1 cellular context compared by ENCODE assay signal in the genomic region with DNA sequence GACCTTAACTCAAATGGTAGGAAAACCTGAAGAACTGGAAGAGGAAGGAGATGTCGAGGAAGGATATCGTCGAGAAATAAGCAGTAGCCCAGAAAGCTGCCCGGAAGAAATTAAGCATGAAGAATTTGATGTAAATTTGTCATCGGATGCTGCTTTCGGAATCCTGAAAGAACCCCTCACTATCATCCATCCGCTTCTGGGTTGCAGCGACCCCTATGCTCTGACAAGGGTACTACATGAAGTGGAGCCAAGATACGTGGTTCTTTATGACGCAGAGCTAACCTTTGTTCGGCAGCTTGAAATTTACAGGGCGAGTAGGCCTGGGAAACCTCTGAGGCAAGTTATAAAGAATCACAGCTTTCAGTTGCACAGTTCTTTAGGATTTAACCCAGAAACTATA.
A peak's percentile ranks its signal among the peaks of the same experiment; 100 is the strongest.
TF ChIP-seq lines count a peak whose summit lies in the region.

No MANE protein-coding gene starts in this region.

TF ChIP-seq in H1, 55 proteins besides CTCF, POLR2A, EP300 and RAD21:
- TF ChIP-seq SIN3A (conservative IDR thresholded peaks at IDR 0.05 in 1 of 2, IDR thresholded peaks at IDR 0.05 in 1 of 2; ENCODE audit: low read depth in 1 of 2, low read length in 2 of 2) (no peak), CREB1 (IDR thresholded peaks at IDR 0.05) (peak; percentile 52), NANOG (IDR thresholded peaks at IDR 0.05; ENCODE audit: insufficient read depth, low read depth, low read length, poor library complexity, severe bottlenecking) (no peak), SAP30 (IDR thresholded peaks at IDR 0.05; ENCODE audit: insufficient read depth, insufficient replicate concordance, low read length) (no peak), MAFK (IDR thresholded peaks at IDR 0.05; ENCODE audit: low read depth, low read length) (no peak), SIRT6 (IDR thresholded peaks at IDR 0.05; ENCODE audit: low read length) (no peak)
TF ChIP-seq in H1: peak in this region for 1.
